Comparison of ENCODE assay signal across 9 cellular contexts in genomic region chr6:83481938-83482337, GRCh38. TPM values are rescaled to one million over a fixed set of nuclear protein-coding genes. Genes with fewer than 3 reads are reported as not detected.
DNase-seq lines count a peak whose midpoint lies in the region; FAIRE-seq and TF ChIP-seq lines count a peak whose summit lies in the region.
"Not testable (repeated sequence)": the region's sequence is repeated elsewhere in the genome, so short reads cannot be mapped to it uniquely, and the experiment has no call there.
"Had no signal": no experiment of that assay in that cellular context is flagged by ENCODE, and none has a peak within 500 bp of the region (broad histone marks: within the 10 kb centered on the region; RNA-seq: fewer than 3 reads in every experiment).

No MANE protein-coding gene starts in this region.

- not testable (repeated sequence) for H3K36me3 ChIP-seq in HEK293 (ENCODE audit: control insufficient read depth in 2 of 2, insufficient read depth in 1 of 2, low read length in 2 of 2); neural progenitor cell

- H3K9ac ChIP-seq in neural progenitor cell, result not testable (repeated sequence)

- not testable (repeated sequence) for H3K27ac Mint-ChIP-seq in neural progenitor cell

- H4K20me1 ChIP-seq in neural progenitor cell (ENCODE audit: low read depth), result not testable (repeated sequence)

- H2AFZ ChIP-seq in neural progenitor cell (replicated peaks), result peak overlapping the region; percentile 63

- not testable (repeated sequence) for H3K36me3 Mint-ChIP-seq in neural progenitor cell

- H3K4me1 Mint-ChIP-seq in neural progenitor cell, result not testable (repeated sequence)

- not testable (repeated sequence) for H3K9me3 Mint-ChIP-seq in neural progenitor cell

- not testable (repeated sequence) for DNase-seq in neural progenitor cell (ENCODE audit: low spot score)

- not testable (repeated sequence) for H3F3A ChIP-seq in neural progenitor cell (ENCODE audit: low read depth)

- POLR2A ChIA-PET in HEK293 (lab: Yijun Ruan, JAX), result not testable (repeated sequence)

- not testable (repeated sequence) for H3K4me2 ChIP-seq in neural progenitor cell

- H3K27ac ChIP-seq in HEK293 (ENCODE audit: extremely low read depth, low read depth, low read length); neural progenitor cell: not testable (repeated sequence)

- not testable (repeated sequence) for H3K27me3 ChIP-seq in neural progenitor cell

- not testable (repeated sequence) for H3K4me3 Mint-ChIP-seq in neural progenitor cell

- not testable (repeated sequence) for H3K27me3 Mint-ChIP-seq in neural progenitor cell (ENCODE audit: insufficient read depth, low read depth)

- H3K79me2 ChIP-seq in neural progenitor cell (ENCODE audit: low read depth), result not testable (repeated sequence)

- TF ChIP-seq CTCF in HEK293 (tag by site-specific recombination; IDR thresholded peaks at IDR 0.05); neural progenitor cell (IDR thresholded peaks at IDR 0.05): not testable (repeated sequence)

- H3K4me1 ChIP-seq in HEK293 (ENCODE audit: control insufficient read depth, insufficient read depth, low read length); neural progenitor cell: not testable (repeated sequence)

- CTCF ChIA-PET in HEK293 (lab: Yijun Ruan, JAX), result interaction anchor here (0.6 to 0.9 kb wide), 2 partner anchors 8 to 29 kb away, joined by 3 read pairs; no protein-coding TSS in a partner anchor

- H3K4me3 ChIP-seq in HEK293 (ENCODE audit: low read depth, low read length); neural progenitor cell: not testable (repeated sequence)

- peak; percentile 69 for FAIRE-seq in colon (lab: Jason Lieb, UNC)

- H3K9me3 ChIP-seq in HEK293 (ENCODE audit: control insufficient read depth, insufficient read depth, low read depth, low read length); neural progenitor cell (ENCODE audit: low read depth): not testable (repeated sequence)

TF ChIP-seq in HEK293, 187 proteins besides CTCF, POLR2A, EP300 and RAD21:
- TF ChIP-seq ZNF211 (tag by site-specific recombination; IDR thresholded peaks at IDR 0.05; ENCODE audit: low read depth), result peak; percentile 91

RNA-seq across cellular contexts. Expression of gene PRSS35, which starts 30.4 kb away (rescaled TPM):
- total RNA-seq in neural progenitor cell (ENCODE audit: low replicate concordance), result 2.8 and 4.5 TPM in 2 replicates
- total RNA-seq: B cell; Calu3; CD4-positive, alpha-beta T cell; CD4-positive, CD25-positive, alpha-beta regulatory T cell; CD8-positive, alpha-beta memory T cell; Daoy had no signal

RNA-seq across cellular contexts. Expression of gene ME1, which starts 51.1 kb away (rescaled TPM):
- total RNA-seq in neural progenitor cell (ENCODE audit: low replicate concordance), result 2.0 and 2.8 TPM in 2 replicates
- total RNA-seq: B cell; CD4-positive, alpha-beta T cell; CD4-positive, CD25-positive, alpha-beta regulatory T cell had no signal
